ENCODE assay signal across 8 cellular contexts in genomic region chr7:101990811-101991418, GRCh38.
DNase-seq lines count a peak whose midpoint lies in the region; ATAC-seq, FAIRE-seq and TF ChIP-seq lines count a peak whose summit lies in the region.

No MANE protein-coding gene starts in this region.

- H3K36me3 Mint-ChIP-seq in Caco-2 (ENCODE audit: insufficient read depth, unreplicated experiment) = peaks cover 77% of the 10 kb centered on the region
- H3K36me3 Mint-ChIP-seq in T-helper 17 cell (ENCODE audit: low read depth) = peaks cover 2% of the 10 kb centered on the region

- no peaks in the 10 kb centered on the region; the same call in 1 of the 2 replicates for H3K36me3 ChIP-seq in Caco-2 (ENCODE audit: control insufficient read depth, insufficient read depth, low read length)

- no peak overlapping the region for H3K4me3 ChIP-seq in Caco-2 (ENCODE audit: low read depth, low read length)

- H3K4me1 Mint-ChIP-seq in Caco-2 (ENCODE audit: low read depth, unreplicated experiment) (peaks cover 8% of the 10 kb centered on the region), T-helper 17 cell (peaks cover 15% of the 10 kb centered on the region)

- H3K4me3 Mint-ChIP-seq in Caco-2 (ENCODE audit: unreplicated experiment) (no peak overlapping the region), T-helper 17 cell (peak overlapping the region; percentile 21)

- H3K9me3 ChIP-seq in Caco-2 = no peaks in the 10 kb centered on the region
- H3K9me3 ChIP-seq in T-helper 17 cell (ENCODE audit: control insufficient read depth, low read length, poor library complexity, severe bottlenecking) = no peaks in the 10 kb centered on the region

- BruUV-seq in Caco-2 (replicated peaks; lab: Mats Ljungman, UMichigan) = no TSS peak

- intact Hi-C loops in Caco-2 (cut with micrococcal nuclease; ENCODE audit: unreplicated experiment) = no loop called here

- no peak for TF ChIP-seq CTCF in Caco-2 (IDR thresholded peaks at IDR 0.05; ENCODE audit: insufficient read depth in 1 of 2, low read depth in 1 of 2, low read length in 1 of 2, severe bottlenecking in 1 of 2, unreplicated experiment in 1 of 2)

- peak overlapping the region; percentile 13 for H3K27ac Mint-ChIP-seq in Caco-2 (ENCODE audit: unreplicated experiment)
- H3K27ac Mint-ChIP-seq in T-helper 17 cell = no peak overlapping the region

- no peak for FAIRE-seq in frontal cortex (lab: Jason Lieb, UNC)

- 0 out of 2 replicates have a peak, but pooled peaks cover 4% of the 10 kb centered on the region for H3K4me1 ChIP-seq in Caco-2

- CTCF ChIA-PET in Caco-2 (lab: Charles Lee) = interaction anchor here (0.5 kb wide), 1 partner anchor 476 kb away, joined by 3 read pairs; no protein-coding TSS in a partner anchor

- H3K27me3 Mint-ChIP-seq in Caco-2 (ENCODE audit: insufficient read depth, unreplicated experiment) (no peaks in the 10 kb centered on the region), T-helper 17 cell (no peaks in the 10 kb centered on the region)

- POLR2A ChIA-PET in Caco-2 (lab: Charles Lee) = no interaction called here

- DNase-seq in Caco-2 (no peak), T-helper 17 cell (no peak), COR-L47 (lab: John Stamatoyannopoulos, UW) (no peak), NCI-H1417 (lab: John Stamatoyannopoulos, UW) (no peak), frontal cortex (ENCODE audit: low spot score in 2 of 2) (no peak)
- no peak for DNase-seq in central memory CD4-positive, alpha-beta T cell

- no peaks in the 10 kb centered on the region for H3K9me3 Mint-ChIP-seq in Caco-2 (ENCODE audit: unreplicated experiment)

- ATAC-seq in GM19324 (IDR thresholded peaks at IDR 0.05; ENCODE audit: low FRiP score, unreplicated experiment) (peak; percentile 84), HG03095 (IDR thresholded peaks at IDR 0.05; ENCODE audit: unreplicated experiment) (peak; percentile 82), T-helper 17 cell (peak; percentile 53)

- no peaks in the 10 kb centered on the region for H3K27me3 ChIP-seq in Caco-2 (replicated peaks; ENCODE audit: control insufficient read depth, insufficient read depth, low read length)
